Comparison of ENCODE assay signal across 1 cellular context in genomic region chr20:965956-966355, GRCh38.
TF ChIP-seq lines count a peak whose summit lies in the region.

No MANE protein-coding gene starts in this region.

TF ChIP-seq in GM23338, 12 proteins besides CTCF, POLR2A, EP300 and RAD21 (continued from another document):
- TF ChIP-seq, protein P1, sequence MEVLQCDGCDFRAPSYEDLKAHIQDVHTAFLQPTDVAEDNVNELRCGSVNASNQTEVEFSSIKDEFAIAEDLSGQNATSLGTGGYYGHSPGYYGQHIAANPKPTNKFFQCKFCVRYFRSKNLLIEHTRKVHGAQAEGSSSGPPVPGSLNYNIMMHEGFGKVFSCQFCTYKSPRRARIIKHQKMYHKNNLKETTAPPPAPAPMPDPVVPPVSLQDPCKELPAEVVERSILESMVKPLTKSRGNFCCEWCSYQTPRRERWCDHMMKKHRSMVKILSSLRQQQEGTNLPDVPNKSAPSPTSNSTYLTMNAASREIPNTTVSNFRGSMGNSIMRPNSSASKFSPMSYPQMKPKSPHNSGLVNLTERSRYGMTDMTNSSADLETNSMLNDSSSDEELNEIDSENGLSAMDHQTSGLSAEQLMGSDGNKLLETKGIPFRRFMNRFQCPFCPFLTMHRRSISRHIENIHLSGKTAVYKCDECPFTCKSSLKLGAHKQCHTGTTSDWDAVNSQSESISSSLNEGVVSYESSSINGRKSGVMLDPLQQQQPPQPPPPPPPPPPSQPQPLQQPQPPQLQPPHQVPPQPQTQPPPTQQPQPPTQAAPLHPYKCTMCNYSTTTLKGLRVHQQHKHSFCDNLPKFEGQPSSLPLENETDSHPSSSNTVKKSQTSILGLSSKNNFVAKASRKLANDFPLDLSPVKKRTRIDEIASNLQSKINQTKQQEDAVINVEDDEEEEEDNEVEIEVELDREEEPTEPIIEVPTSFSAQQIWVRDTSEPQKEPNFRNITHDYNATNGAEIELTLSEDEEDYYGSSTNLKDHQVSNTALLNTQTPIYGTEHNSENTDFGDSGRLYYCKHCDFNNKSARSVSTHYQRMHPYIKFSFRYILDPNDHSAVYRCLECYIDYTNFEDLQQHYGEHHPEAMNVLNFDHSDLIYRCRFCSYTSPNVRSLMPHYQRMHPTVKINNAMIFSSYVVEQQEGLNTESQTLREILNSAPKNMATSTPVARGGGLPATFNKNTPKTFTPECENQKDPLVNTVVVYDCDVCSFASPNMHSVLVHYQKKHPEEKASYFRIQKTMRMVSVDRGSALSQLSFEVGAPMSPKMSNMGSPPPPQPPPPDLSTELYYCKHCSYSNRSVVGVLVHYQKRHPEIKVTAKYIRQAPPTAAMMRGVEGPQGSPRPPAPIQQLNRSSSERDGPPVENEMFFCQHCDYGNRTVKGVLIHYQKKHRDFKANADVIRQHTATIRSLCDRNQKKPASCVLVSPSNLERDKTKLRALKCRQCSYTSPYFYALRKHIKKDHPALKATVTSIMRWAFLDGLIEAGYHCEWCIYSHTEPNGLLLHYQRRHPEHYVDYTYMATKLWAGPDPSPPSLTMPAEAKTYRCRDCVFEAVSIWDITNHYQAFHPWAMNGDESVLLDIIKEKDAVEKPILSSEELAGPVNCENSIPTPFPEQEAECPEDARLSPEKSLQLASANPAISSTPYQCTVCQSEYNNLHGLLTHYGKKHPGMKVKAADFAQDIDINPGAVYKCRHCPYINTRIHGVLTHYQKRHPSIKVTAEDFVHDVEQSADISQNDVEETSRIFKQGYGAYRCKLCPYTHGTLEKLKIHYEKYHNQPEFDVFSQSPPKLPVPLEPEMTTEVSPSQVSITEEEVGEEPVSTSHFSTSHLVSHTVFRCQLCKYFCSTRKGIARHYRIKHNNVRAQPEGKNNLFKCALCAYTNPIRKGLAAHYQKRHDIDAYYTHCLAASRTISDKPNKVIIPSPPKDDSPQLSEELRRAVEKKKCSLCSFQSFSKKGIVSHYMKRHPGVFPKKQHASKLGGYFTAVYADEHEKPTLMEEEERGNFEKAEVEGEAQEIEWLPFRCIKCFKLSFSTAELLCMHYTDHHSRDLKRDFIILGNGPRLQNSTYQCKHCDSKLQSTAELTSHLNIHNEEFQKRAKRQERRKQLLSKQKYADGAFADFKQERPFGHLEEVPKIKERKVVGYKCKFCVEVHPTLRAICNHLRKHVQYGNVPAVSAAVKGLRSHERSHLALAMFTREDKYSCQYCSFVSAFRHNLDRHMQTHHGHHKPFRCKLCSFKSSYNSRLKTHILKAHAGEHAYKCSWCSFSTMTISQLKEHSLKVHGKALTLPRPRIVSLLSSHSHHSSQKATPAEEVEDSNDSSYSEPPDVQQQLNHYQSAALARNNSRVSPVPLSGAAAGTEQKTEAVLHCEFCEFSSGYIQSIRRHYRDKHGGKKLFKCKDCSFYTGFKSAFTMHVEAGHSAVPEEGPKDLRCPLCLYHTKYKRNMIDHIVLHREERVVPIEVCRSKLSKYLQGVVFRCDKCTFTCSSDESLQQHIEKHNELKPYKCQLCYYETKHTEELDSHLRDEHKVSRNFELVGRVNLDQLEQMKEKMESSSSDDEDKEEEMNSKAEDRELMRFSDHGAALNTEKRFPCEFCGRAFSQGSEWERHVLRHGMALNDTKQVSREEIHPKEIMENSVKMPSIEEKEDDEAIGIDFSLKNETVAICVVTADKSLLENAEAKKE (CRISPR knock-in tag; IDR thresholded peaks at IDR 0.05): no peak
- TF ChIP-seq REST (IDR thresholded peaks at IDR 0.05; ENCODE audit: unreplicated experiment) (no peak), POLR2AphosphoS5 (IDR thresholded peaks at IDR 0.05; ENCODE audit: low read depth) (no peak), JUNB (IDR thresholded peaks at IDR 0.05; ENCODE audit: unreplicated experiment) (no peak)
